In genomic region chr2:238643400-238643907, GRCh38 we compare ENCODE assay signal across 1 cellular context.
TF ChIP-seq lines count a peak whose summit lies in the region.

No MANE protein-coding gene starts in this region.

TF ChIP-seq in IMR-90, 13 proteins besides CTCF, POLR2A, EP300 and RAD21:
- TF ChIP-seq CEBPB (IDR thresholded peaks at IDR 0.05; ENCODE audit: low read depth, low read length) (no peak), RCOR1 (IDR thresholded peaks at IDR 0.05; ENCODE audit: insufficient replicate concordance, low read length) (no peak), FOS (IDR thresholded peaks at IDR 0.05; ENCODE audit: low read depth, low read length) (no peak), MAZ (IDR thresholded peaks at IDR 0.05; ENCODE audit: borderline replicate concordance, low read depth, low read length) (no peak), USF2 (IDR thresholded peaks at IDR 0.05; ENCODE audit: low read depth, low read length) (no peak), NFE2L2 (IDR thresholded peaks at IDR 0.05; ENCODE audit: low read depth, low read length) (no peak), MAFK (IDR thresholded peaks at IDR 0.05; ENCODE audit: low read depth, low read length) (no peak), SMC3 (IDR thresholded peaks at IDR 0.05; ENCODE audit: low read depth, low read length) (no peak), ELK1 (IDR thresholded peaks at IDR 0.05; ENCODE audit: borderline replicate concordance, low read depth, low read length) (no peak)
